ENCODE assay signal across 2 cellular contexts in the genomic region with DNA sequence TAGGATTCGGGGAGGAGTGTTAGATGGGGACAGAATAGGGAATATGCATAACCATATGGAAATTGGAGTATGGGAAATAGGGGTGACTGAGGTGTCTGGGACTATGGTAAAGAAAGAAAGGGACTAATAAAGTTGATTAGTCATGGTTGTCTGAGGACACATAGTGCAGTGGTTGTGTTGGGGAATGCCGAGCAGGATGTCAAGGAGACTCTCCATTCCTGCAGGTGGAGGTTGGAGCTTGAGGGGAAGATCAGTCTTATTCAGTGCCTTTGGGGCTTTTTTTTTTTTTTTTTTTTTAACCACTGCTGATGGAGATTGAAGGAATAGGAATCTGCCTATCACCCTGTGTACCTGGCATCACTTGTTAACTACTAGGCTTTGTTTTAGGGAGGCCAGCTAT.
TF ChIP-seq lines count a peak whose summit lies in the region.

No MANE protein-coding gene starts in this region.

TF ChIP-seq in A549, 52 proteins besides CTCF, POLR2A, EP300 and RAD21 (continued from another document):
- TF ChIP-seq, protein P1, sequence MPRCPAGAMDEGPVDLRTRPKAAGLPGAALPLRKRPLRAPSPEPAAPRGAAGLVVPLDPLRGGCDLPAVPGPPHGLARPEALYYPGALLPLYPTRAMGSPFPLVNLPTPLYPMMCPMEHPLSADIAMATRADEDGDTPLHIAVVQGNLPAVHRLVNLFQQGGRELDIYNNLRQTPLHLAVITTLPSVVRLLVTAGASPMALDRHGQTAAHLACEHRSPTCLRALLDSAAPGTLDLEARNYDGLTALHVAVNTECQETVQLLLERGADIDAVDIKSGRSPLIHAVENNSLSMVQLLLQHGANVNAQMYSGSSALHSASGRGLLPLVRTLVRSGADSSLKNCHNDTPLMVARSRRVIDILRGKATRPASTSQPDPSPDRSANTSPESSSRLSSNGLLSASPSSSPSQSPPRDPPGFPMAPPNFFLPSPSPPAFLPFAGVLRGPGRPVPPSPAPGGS (IDR thresholded peaks at IDR 0.05), result no peak
- TF ChIP-seq CBX2 (IDR thresholded peaks at IDR 0.05; ENCODE audit: borderline replicate concordance, low read depth) (no peak), ESRRA (IDR thresholded peaks at IDR 0.05; ENCODE audit: borderline replicate concordance, low read length) (no peak), FOSL2 (IDR thresholded peaks at IDR 0.05) (no peak), FOSL2 (CRISPR knock-in tag; IDR thresholded peaks at IDR 0.05) (no peak), MAZ (IDR thresholded peaks at IDR 0.05; ENCODE audit: borderline replicate concordance, low read depth, low read length) (no peak), CBX8 (IDR thresholded peaks at IDR 0.05) (no peak), ZSCAN20 (CRISPR knock-in tag; IDR thresholded peaks at IDR 0.05) (no peak), POLR2AphosphoS2 (conservative IDR thresholded peaks at IDR 0.05; ENCODE audit: low read length) (no peak)
- TF ChIP-seq, protein P2, sequence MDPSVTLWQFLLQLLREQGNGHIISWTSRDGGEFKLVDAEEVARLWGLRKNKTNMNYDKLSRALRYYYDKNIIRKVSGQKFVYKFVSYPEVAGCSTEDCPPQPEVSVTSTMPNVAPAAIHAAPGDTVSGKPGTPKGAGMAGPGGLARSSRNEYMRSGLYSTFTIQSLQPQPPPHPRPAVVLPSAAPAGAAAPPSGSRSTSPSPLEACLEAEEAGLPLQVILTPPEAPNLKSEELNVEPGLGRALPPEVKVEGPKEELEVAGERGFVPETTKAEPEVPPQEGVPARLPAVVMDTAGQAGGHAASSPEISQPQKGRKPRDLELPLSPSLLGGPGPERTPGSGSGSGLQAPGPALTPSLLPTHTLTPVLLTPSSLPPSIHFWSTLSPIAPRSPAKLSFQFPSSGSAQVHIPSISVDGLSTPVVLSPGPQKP (IDR thresholded peaks at IDR 0.05; ENCODE audit: low read depth, low read length), result no peak
- TF ChIP-seq, protein P3, sequence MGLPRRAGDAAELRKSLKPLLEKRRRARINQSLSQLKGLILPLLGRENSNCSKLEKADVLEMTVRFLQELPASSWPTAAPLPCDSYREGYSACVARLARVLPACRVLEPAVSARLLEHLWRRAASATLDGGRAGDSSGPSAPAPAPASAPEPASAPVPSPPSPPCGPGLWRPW (IDR thresholded peaks at IDR 0.05), result no peak
- TF ChIP-seq, protein P4, sequence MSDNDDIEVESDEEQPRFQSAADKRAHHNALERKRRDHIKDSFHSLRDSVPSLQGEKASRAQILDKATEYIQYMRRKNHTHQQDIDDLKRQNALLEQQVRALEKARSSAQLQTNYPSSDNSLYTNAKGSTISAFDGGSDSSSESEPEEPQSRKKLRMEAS (IDR thresholded peaks at IDR 0.05), result no peak

TF ChIP-seq in GM23338, 12 proteins besides CTCF, POLR2A, EP300 and RAD21 (continued from another document):
- TF ChIP-seq, protein P5, sequence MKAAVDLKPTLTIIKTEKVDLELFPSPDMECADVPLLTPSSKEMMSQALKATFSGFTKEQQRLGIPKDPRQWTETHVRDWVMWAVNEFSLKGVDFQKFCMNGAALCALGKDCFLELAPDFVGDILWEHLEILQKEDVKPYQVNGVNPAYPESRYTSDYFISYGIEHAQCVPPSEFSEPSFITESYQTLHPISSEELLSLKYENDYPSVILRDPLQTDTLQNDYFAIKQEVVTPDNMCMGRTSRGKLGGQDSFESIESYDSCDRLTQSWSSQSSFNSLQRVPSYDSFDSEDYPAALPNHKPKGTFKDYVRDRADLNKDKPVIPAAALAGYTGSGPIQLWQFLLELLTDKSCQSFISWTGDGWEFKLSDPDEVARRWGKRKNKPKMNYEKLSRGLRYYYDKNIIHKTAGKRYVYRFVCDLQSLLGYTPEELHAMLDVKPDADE (IDR thresholded peaks at IDR 0.05), result no peak
- TF ChIP-seq EZH2phosphoT487 (IDR thresholded peaks at IDR 0.05; ENCODE audit: unreplicated experiment), result no peak
- TF ChIP-seq NANOG (IDR thresholded peaks at IDR 0.05; ENCODE audit: borderline replicate concordance), result no peak
- TF ChIP-seq CREB1 (CRISPR knock-in tag; IDR thresholded peaks at IDR 0.05; ENCODE audit: low read depth), result no peak
- TF ChIP-seq, protein P6, sequence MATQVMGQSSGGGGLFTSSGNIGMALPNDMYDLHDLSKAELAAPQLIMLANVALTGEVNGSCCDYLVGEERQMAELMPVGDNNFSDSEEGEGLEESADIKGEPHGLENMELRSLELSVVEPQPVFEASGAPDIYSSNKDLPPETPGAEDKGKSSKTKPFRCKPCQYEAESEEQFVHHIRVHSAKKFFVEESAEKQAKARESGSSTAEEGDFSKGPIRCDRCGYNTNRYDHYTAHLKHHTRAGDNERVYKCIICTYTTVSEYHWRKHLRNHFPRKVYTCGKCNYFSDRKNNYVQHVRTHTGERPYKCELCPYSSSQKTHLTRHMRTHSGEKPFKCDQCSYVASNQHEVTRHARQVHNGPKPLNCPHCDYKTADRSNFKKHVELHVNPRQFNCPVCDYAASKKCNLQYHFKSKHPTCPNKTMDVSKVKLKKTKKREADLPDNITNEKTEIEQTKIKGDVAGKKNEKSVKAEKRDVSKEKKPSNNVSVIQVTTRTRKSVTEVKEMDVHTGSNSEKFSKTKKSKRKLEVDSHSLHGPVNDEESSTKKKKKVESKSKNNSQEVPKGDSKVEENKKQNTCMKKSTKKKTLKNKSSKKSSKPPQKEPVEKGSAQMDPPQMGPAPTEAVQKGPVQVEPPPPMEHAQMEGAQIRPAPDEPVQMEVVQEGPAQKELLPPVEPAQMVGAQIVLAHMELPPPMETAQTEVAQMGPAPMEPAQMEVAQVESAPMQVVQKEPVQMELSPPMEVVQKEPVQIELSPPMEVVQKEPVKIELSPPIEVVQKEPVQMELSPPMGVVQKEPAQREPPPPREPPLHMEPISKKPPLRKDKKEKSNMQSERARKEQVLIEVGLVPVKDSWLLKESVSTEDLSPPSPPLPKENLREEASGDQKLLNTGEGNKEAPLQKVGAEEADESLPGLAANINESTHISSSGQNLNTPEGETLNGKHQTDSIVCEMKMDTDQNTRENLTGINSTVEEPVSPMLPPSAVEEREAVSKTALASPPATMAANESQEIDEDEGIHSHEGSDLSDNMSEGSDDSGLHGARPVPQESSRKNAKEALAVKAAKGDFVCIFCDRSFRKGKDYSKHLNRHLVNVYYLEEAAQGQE (IDR thresholded peaks at IDR 0.05; ENCODE audit: unreplicated experiment), result no peak
- TF ChIP-seq, protein P7, sequence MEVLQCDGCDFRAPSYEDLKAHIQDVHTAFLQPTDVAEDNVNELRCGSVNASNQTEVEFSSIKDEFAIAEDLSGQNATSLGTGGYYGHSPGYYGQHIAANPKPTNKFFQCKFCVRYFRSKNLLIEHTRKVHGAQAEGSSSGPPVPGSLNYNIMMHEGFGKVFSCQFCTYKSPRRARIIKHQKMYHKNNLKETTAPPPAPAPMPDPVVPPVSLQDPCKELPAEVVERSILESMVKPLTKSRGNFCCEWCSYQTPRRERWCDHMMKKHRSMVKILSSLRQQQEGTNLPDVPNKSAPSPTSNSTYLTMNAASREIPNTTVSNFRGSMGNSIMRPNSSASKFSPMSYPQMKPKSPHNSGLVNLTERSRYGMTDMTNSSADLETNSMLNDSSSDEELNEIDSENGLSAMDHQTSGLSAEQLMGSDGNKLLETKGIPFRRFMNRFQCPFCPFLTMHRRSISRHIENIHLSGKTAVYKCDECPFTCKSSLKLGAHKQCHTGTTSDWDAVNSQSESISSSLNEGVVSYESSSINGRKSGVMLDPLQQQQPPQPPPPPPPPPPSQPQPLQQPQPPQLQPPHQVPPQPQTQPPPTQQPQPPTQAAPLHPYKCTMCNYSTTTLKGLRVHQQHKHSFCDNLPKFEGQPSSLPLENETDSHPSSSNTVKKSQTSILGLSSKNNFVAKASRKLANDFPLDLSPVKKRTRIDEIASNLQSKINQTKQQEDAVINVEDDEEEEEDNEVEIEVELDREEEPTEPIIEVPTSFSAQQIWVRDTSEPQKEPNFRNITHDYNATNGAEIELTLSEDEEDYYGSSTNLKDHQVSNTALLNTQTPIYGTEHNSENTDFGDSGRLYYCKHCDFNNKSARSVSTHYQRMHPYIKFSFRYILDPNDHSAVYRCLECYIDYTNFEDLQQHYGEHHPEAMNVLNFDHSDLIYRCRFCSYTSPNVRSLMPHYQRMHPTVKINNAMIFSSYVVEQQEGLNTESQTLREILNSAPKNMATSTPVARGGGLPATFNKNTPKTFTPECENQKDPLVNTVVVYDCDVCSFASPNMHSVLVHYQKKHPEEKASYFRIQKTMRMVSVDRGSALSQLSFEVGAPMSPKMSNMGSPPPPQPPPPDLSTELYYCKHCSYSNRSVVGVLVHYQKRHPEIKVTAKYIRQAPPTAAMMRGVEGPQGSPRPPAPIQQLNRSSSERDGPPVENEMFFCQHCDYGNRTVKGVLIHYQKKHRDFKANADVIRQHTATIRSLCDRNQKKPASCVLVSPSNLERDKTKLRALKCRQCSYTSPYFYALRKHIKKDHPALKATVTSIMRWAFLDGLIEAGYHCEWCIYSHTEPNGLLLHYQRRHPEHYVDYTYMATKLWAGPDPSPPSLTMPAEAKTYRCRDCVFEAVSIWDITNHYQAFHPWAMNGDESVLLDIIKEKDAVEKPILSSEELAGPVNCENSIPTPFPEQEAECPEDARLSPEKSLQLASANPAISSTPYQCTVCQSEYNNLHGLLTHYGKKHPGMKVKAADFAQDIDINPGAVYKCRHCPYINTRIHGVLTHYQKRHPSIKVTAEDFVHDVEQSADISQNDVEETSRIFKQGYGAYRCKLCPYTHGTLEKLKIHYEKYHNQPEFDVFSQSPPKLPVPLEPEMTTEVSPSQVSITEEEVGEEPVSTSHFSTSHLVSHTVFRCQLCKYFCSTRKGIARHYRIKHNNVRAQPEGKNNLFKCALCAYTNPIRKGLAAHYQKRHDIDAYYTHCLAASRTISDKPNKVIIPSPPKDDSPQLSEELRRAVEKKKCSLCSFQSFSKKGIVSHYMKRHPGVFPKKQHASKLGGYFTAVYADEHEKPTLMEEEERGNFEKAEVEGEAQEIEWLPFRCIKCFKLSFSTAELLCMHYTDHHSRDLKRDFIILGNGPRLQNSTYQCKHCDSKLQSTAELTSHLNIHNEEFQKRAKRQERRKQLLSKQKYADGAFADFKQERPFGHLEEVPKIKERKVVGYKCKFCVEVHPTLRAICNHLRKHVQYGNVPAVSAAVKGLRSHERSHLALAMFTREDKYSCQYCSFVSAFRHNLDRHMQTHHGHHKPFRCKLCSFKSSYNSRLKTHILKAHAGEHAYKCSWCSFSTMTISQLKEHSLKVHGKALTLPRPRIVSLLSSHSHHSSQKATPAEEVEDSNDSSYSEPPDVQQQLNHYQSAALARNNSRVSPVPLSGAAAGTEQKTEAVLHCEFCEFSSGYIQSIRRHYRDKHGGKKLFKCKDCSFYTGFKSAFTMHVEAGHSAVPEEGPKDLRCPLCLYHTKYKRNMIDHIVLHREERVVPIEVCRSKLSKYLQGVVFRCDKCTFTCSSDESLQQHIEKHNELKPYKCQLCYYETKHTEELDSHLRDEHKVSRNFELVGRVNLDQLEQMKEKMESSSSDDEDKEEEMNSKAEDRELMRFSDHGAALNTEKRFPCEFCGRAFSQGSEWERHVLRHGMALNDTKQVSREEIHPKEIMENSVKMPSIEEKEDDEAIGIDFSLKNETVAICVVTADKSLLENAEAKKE (CRISPR knock-in tag; IDR thresholded peaks at IDR 0.05), result no peak
- no peak for TF ChIP-seq POLR2AphosphoS5 (IDR thresholded peaks at IDR 0.05; ENCODE audit: low read depth)
- TF ChIP-seq JUNB (IDR thresholded peaks at IDR 0.05; ENCODE audit: unreplicated experiment), result no peak
- no peak for TF ChIP-seq ZNF331 (CRISPR knock-in tag; IDR thresholded peaks at IDR 0.05; ENCODE audit: low read depth)
- TF ChIP-seq STAT1 (IDR thresholded peaks at IDR 0.05; ENCODE audit: unreplicated experiment), result no peak
